Comparison of ENCODE assay signal across 24 cellular contexts in genomic region chr17:63483038-63483437, GRCh38. TPM values are rescaled to one million over a fixed set of nuclear protein-coding genes. Genes with fewer than 3 reads are reported as not detected.
A peak's percentile ranks its signal among the peaks of the same experiment; 100 is the strongest.
DNase-seq lines count a peak whose midpoint lies in the region; TF ChIP-seq lines count a peak whose summit lies in the region.
"Had no signal": no experiment of that assay in that cellular context is flagged by ENCODE, and none has a peak within 500 bp of the region (broad histone marks: within the 10 kb centered on the region; RNA-seq: fewer than 3 reads in every experiment).

No MANE protein-coding gene starts in this region.

- peaks cover 15% of the 10 kb centered on the region for H3K27me3 ChIP-seq in neural progenitor cell

- peaks cover 7% of the 10 kb centered on the region for H4K20me1 ChIP-seq in neural progenitor cell (ENCODE audit: low read depth)

- H3K4me1 ChIP-seq in neural progenitor cell: peaks cover under 1% of the 10 kb centered on the region

- intact Hi-C loops in dendritic cell treated with granulocyte-macrophage colony-stimulating factor and Interleukin-4, amounts not matched to agents 40 ng/mL and 50 ng/mL, for 4 days (cut with micrococcal nuclease): no loop called here

- H3K9ac ChIP-seq in neural progenitor cell: no peak overlapping the region
- H3K9ac ChIP-seq: GM23248 had no signal

- DNase-seq in NCI-H69 (lab: John Stamatoyannopoulos, UW) (peak; percentile 60), neural progenitor cell (ENCODE audit: low spot score) (no peak), amniotic stem cell (lab: John Stamatoyannopoulos, UW) (no peak), COLO668 (lab: John Stamatoyannopoulos, UW; ENCODE audit: unreplicated experiment) (no peak), COLO829 (ENCODE audit: low spot score) (no peak)
- no peak for DNase-seq in activated CD8-positive, alpha-beta memory T cell treated with anti-CD3 and anti-CD28 coated beads, Interleukin-2, amount 50 U/mL, for 48 hours
- DNase-seq: C1 segment of cervical spinal cord; Calu3; CD8-positive, alpha-beta T cell; GM23248; H9; HFFc6; Kasumi-1; NCI-H1105; NCI-H1436 treated with DMSO at 0.1 percent for 48 hours; NCI-H187 treated with DMSO at 0.1 percent for 48 hours; NCI-H524; NCI-H774; NK-92 treated with Interleukin-12 subunit alpha and Interleukin-12 subunit beta, amount 100 ng/mL, for 24 hours; PC-3 had no signal

- H3K4me1 Mint-ChIP-seq in dendritic cell treated with granulocyte-macrophage colony-stimulating factor and Interleukin-4, amounts not matched to agents 40 ng/mL and 50 ng/mL, for 4 days (ENCODE audit: low read depth): peaks cover 59% of the 10 kb centered on the region
- peaks cover 5% of the 10 kb centered on the region for H3K4me1 Mint-ChIP-seq in neural progenitor cell

- no peaks in the 10 kb centered on the region for H3K9me3 Mint-ChIP-seq in dendritic cell treated with granulocyte-macrophage colony-stimulating factor and Interleukin-4, amounts not matched to agents 40 ng/mL and 50 ng/mL, for 4 days
- H3K9me3 Mint-ChIP-seq in neural progenitor cell: no peaks in the 10 kb centered on the region
- H3K9me3 Mint-ChIP-seq: CD8-positive, alpha-beta T cell; H9; HFFc6 had no signal

- TF ChIP-seq CTCF in neural progenitor cell (IDR thresholded peaks at IDR 0.05): no peak

- no peak overlapping the region for H3K4me2 ChIP-seq in neural progenitor cell

- H3K27ac Mint-ChIP-seq in dendritic cell treated with granulocyte-macrophage colony-stimulating factor and Interleukin-4, amounts not matched to agents 40 ng/mL and 50 ng/mL, for 4 days: peak overlapping the region; percentile 50
- peak overlapping the region; percentile 46 for H3K27ac Mint-ChIP-seq in neural progenitor cell
- H3K27ac Mint-ChIP-seq: CD8-positive, alpha-beta T cell; HFFc6 had no signal

- H3K36me3 Mint-ChIP-seq in dendritic cell treated with granulocyte-macrophage colony-stimulating factor and Interleukin-4, amounts not matched to agents 40 ng/mL and 50 ng/mL, for 4 days (ENCODE audit: low read depth): peaks cover 100% of the 10 kb centered on the region
- H3K36me3 Mint-ChIP-seq in neural progenitor cell: no peaks in the 10 kb centered on the region
- H3K36me3 Mint-ChIP-seq: CD8-positive, alpha-beta T cell had no signal

- H3K27ac ChIP-seq in neural progenitor cell: no peak overlapping the region
- H3K27ac ChIP-seq: GM23248 had no signal

- no peak overlapping the region for H3K4me3 Mint-ChIP-seq in dendritic cell treated with granulocyte-macrophage colony-stimulating factor and Interleukin-4, amounts not matched to agents 40 ng/mL and 50 ng/mL, for 4 days
- H3K4me3 Mint-ChIP-seq in neural progenitor cell: no peak overlapping the region
- H3K4me3 Mint-ChIP-seq: CD8-positive, alpha-beta T cell; H9; HFFc6 had no signal

- no peaks in the 10 kb centered on the region for H3F3A ChIP-seq in neural progenitor cell (ENCODE audit: low read depth)

- no peaks in the 10 kb centered on the region for H3K79me2 ChIP-seq in neural progenitor cell (ENCODE audit: low read depth)

- no peaks in the 10 kb centered on the region for H3K9me3 ChIP-seq in neural progenitor cell (ENCODE audit: low read depth)

- H3K27me3 Mint-ChIP-seq in dendritic cell treated with granulocyte-macrophage colony-stimulating factor and Interleukin-4, amounts not matched to agents 40 ng/mL and 50 ng/mL, for 4 days: peaks cover 7% of the 10 kb centered on the region
- H3K27me3 Mint-ChIP-seq in neural progenitor cell (ENCODE audit: insufficient read depth, low read depth): peaks cover 22% of the 10 kb centered on the region

- H3K4me3 ChIP-seq in neural progenitor cell: no peak overlapping the region
- H3K4me3 ChIP-seq: GM23248, K562 had no signal

- no peaks in the 10 kb centered on the region for H3K36me3 ChIP-seq in neural progenitor cell

- no peak overlapping the region for H2AFZ ChIP-seq in neural progenitor cell (replicated peaks)
- H2AFZ ChIP-seq: GM23248 had no signal

RNA-seq across cellular contexts. Expression of gene ACE, which starts 6.2 kb away (rescaled TPM):
- total RNA-seq in neural progenitor cell (ENCODE audit: low replicate concordance): 0.22 TPM in 1 of 2 replicates, not detected in the other

RNA-seq across cellular contexts. Expression of gene CYB561, which starts 36.9 kb away (rescaled TPM):
- 4.2 and 7.7 TPM in 2 replicates for total RNA-seq in neural progenitor cell (ENCODE audit: low replicate concordance)

RNA-seq across cellular contexts. Expression of gene KCNH6, which starts 40.1 kb away (rescaled TPM):
- 0.03 TPM in 1 of 2 replicates, not detected in the other for total RNA-seq in neural progenitor cell (ENCODE audit: low replicate concordance)
- total RNA-seq: A673; Calu3; CD8-positive, alpha-beta T cell; GM23248; HFFc6; K562; M059J; PC-3 had no signal
